ENCODE assay signal across 13 cellular contexts in genomic region chr12:95277139-95277538, GRCh38. TPM values are rescaled to one million over a fixed set of nuclear protein-coding genes. Genes with fewer than 3 reads are reported as not detected.
DNase-seq lines count a peak whose midpoint lies in the region; ATAC-seq, FAIRE-seq and TF ChIP-seq lines count a peak whose summit lies in the region.
"Had no signal": no experiment of that assay in that cellular context is flagged by ENCODE, and none has a peak within 500 bp of the region (broad histone marks: within the 10 kb centered on the region; RNA-seq: fewer than 3 reads in every experiment).

No MANE protein-coding gene starts in this region.

- CTCF ChIA-PET in WTC11 (lab: Charles Lee), result no interaction called here

- TF ChIP-seq CTCF in mesothelial cell of epicardium (IDR thresholded peaks at IDR 0.05; ENCODE audit: unreplicated experiment) (no peak), WTC11 (IDR thresholded peaks at IDR 0.05) (no peak)

- ATAC-seq in WTC11 (no peak), GM21381 (IDR thresholded peaks at IDR 0.05; ENCODE audit: unreplicated experiment) (no peak)
- ATAC-seq: pancreas had no signal

- H3K36me3 Mint-ChIP-seq in mesothelial cell of epicardium, result peaks cover 34% of the 10 kb centered on the region
- peaks cover 20% of the 10 kb centered on the region for H3K36me3 Mint-ChIP-seq in WTC11

- H3K9me3 Mint-ChIP-seq in mesothelial cell of epicardium (no peaks in the 10 kb centered on the region), WTC11 (no peaks in the 10 kb centered on the region)
- H3K9me3 Mint-ChIP-seq: activated naive CD4-positive, alpha-beta T cell treated with anti-CD3 and anti-CD28 coated beads, Interleukin-2, amount 50 U/mL, for 24 hours; T-helper 1 cell treated with Interleukin-12 subunit alpha and Interleukin-12 subunit beta and Interleukin-4 antibody, amounts not matched to agents 30 μg/mL and 1 μg/mL, for 36 hours had no signal

- no peak for TF ChIP-seq POLR2A in GM12892 (IDR thresholded peaks at IDR 0.05; ENCODE audit: low read depth, low read length)

- FAIRE-seq in endometrium (lab: Jason Lieb, UNC), result peak; percentile 76
- no peak for FAIRE-seq in GM12892 (lab: Jason Lieb, UNC)
- FAIRE-seq: pancreas had no signal

- no peaks in the 10 kb centered on the region for H3K27me3 Mint-ChIP-seq in mesothelial cell of epicardium (ENCODE audit: low read depth)
- H3K27me3 Mint-ChIP-seq in WTC11 (ENCODE audit: low read depth), result no peaks in the 10 kb centered on the region
- H3K27me3 Mint-ChIP-seq: activated naive CD4-positive, alpha-beta T cell treated with anti-CD3 and anti-CD28 coated beads, Interleukin-2, amount 50 U/mL, for 24 hours had no signal

- H3K27ac Mint-ChIP-seq in mesothelial cell of epicardium, result peak overlapping the region; percentile 2
- H3K27ac Mint-ChIP-seq in WTC11, result no peak overlapping the region
- H3K27ac Mint-ChIP-seq: activated naive CD4-positive, alpha-beta T cell treated with anti-CD3 and anti-CD28 coated beads, Interleukin-2, amount 50 U/mL, for 24 hours; T-helper 1 cell treated with Interleukin-12 subunit alpha and Interleukin-12 subunit beta and Interleukin-4 antibody, amounts not matched to agents 30 μg/mL and 1 μg/mL, for 36 hours had no signal

- POLR2A ChIA-PET in WTC11 (lab: Charles Lee), result no interaction called here

- H3K4me1 Mint-ChIP-seq in mesothelial cell of epicardium (no peaks in the 10 kb centered on the region), WTC11 (peaks cover 5% of the 10 kb centered on the region; the same call in 1 of the 2 replicates)
- H3K4me1 Mint-ChIP-seq: activated naive CD4-positive, alpha-beta T cell treated with anti-CD3 and anti-CD28 coated beads, Interleukin-2, amount 50 U/mL, for 24 hours had no signal

- DNase-seq in Ammon's horn (ENCODE audit: low spot score) (peak; percentile 67), NCI-H2171 (lab: John Stamatoyannopoulos, UW) (peak; percentile 6), mesothelial cell of epicardium (ENCODE audit: low spot score in 2 of 2, unreplicated experiment in 2 of 2) (no peak), CD1c-positive myeloid dendritic cell (ENCODE audit: extremely low spot score) (no peak), WTC11 (ENCODE audit: low spot score) (no peak), GM12892 (ENCODE audit: insufficient read length) (no peak)
- DNase-seq: NCI-H1930; pancreas; stimulated activated CD4-positive, alpha-beta T cell treated with anti-CD3 and anti-CD28 coated beads, Interleukin-4, amount 100 ng/mL, for 4 hours had no signal

- H3K4me3 Mint-ChIP-seq in mesothelial cell of epicardium (no peak overlapping the region), WTC11 (no peak overlapping the region)
- H3K4me3 Mint-ChIP-seq: activated naive CD4-positive, alpha-beta T cell treated with anti-CD3 and anti-CD28 coated beads, Interleukin-2, amount 50 U/mL, for 24 hours; T-helper 1 cell treated with Interleukin-12 subunit alpha and Interleukin-12 subunit beta and Interleukin-4 antibody, amounts not matched to agents 30 μg/mL and 1 μg/mL, for 36 hours had no signal

TF ChIP-seq in WTC11, 78 proteins besides CTCF, POLR2A, EP300 and RAD21 (continues in another document):
- no peak for TF ChIP-seq GABPB1 (CRISPR knock-in tag; IDR thresholded peaks at IDR 0.05)
- TF ChIP-seq SMAD3 (CRISPR knock-in tag; IDR thresholded peaks at IDR 0.05; ENCODE audit: borderline replicate concordance), result no peak
- no peak for TF ChIP-seq SOX15 (CRISPR knock-in tag; IDR thresholded peaks at IDR 0.05)
- TF ChIP-seq ESRRA (CRISPR knock-in tag; IDR thresholded peaks at IDR 0.05; ENCODE audit: borderline replicate concordance), result no peak
- TF ChIP-seq ATF1 (CRISPR knock-in tag; IDR thresholded peaks at IDR 0.05), result no peak
- TF ChIP-seq E2F4 (CRISPR knock-in tag; IDR thresholded peaks at IDR 0.05; ENCODE audit: borderline replicate concordance, low read depth), result no peak
- no peak for TF ChIP-seq ZNF425 (CRISPR knock-in tag; conservative IDR thresholded peaks at IDR 0.05)
- TF ChIP-seq ERG (CRISPR knock-in tag; IDR thresholded peaks at IDR 0.05), result no peak
- TF ChIP-seq ARID4B (CRISPR knock-in tag; IDR thresholded peaks at IDR 0.05; ENCODE audit: borderline replicate concordance), result no peak
- TF ChIP-seq ETV6 (CRISPR knock-in tag; IDR thresholded peaks at IDR 0.05), result no peak
- no peak for TF ChIP-seq RELA (CRISPR knock-in tag; IDR thresholded peaks at IDR 0.05; ENCODE audit: borderline replicate concordance)

RNA-seq across cellular contexts. Expression of gene VEZT, which starts 59.5 kb away (rescaled TPM):
- total RNA-seq in mesothelial cell of epicardium, result 107 to 110 TPM (median 107 TPM) in 3 replicates
- 51.5 to 54.5 TPM (median 53.9 TPM) in 3 replicates for total RNA-seq in WTC11 (2021)
- 58.4 TPM for polyA plus RNA-seq in GM12892 (2012; ENCODE audit: missing spikeins)

RNA-seq across cellular contexts. Expression of gene FGD6, which starts 59.9 kb away (rescaled TPM):
- 17.5 to 18.2 TPM (median 18.0 TPM) in 3 replicates for total RNA-seq in mesothelial cell of epicardium
- 24.2 to 28.2 TPM (median 24.4 TPM) in 3 replicates for total RNA-seq in WTC11 (2021)
- polyA plus RNA-seq in GM12892 (2012; ENCODE audit: missing spikeins), result 6.3 TPM

Comparison
In these comparisons a context has a peak if more than half of its experiments do, and no peak if none do; other contexts are left out.
1. DNase-seq: peak in Ammon's horn (single experiment) and NCI-H2171 (single experiment); none in mesothelial cell of epicardium (0 of 2), CD1c-positive myeloid dendritic cell (single experiment), WTC11 (single experiment) and GM12892 (single experiment).